Comparison of ENCODE assay signal across 1 cellular context in the genomic region with DNA sequence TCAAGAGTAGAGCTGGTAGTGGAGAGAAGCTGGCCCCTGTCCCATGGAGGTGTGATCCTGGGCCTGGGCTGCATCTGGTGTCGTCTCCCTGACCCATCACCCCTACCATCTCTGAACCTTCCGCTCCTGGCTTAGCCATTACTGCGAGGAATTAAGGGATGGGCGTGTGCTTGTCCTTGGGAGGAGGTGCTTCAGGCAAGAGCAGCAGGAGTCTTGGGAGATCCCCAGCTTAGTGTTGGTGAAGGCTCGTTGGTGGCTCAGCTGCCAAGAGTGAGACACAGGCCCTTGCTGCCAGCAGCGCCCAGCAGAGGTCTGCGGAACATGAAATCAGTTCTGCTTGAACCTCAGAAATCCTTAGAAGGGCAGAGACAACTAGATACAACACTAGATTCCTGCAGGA.
TF ChIP-seq lines count a peak whose summit lies in the region.

No MANE protein-coding gene starts in this region.

TF ChIP-seq in H1, 55 proteins besides CTCF, POLR2A, EP300 and RAD21:
- no peak for TF ChIP-seq CTBP2 (IDR thresholded peaks at IDR 0.05; ENCODE audit: borderline replicate concordance, insufficient read depth, insufficient read length, low read length)
- TF ChIP-seq, protein P1, sequence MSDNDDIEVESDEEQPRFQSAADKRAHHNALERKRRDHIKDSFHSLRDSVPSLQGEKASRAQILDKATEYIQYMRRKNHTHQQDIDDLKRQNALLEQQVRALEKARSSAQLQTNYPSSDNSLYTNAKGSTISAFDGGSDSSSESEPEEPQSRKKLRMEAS (IDR thresholded peaks at IDR 0.05) = no peak
- TF ChIP-seq, protein P2, sequence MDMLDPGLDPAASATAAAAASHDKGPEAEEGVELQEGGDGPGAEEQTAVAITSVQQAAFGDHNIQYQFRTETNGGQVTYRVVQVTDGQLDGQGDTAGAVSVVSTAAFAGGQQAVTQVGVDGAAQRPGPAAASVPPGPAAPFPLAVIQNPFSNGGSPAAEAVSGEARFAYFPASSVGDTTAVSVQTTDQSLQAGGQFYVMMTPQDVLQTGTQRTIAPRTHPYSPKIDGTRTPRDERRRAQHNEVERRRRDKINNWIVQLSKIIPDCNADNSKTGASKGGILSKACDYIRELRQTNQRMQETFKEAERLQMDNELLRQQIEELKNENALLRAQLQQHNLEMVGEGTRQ (IDR thresholded peaks at IDR 0.05; ENCODE audit: low read length) = no peak
- no peak for TF ChIP-seq SIRT6 (IDR thresholded peaks at IDR 0.05; ENCODE audit: low read length)
- no peak for TF ChIP-seq BCL11A (IDR thresholded peaks at IDR 0.05; ENCODE audit: low read depth in 2 of 2, low read length in 2 of 2)
- no peak for TF ChIP-seq MAFK (IDR thresholded peaks at IDR 0.05; ENCODE audit: low read depth, low read length)
- TF ChIP-seq YY1 (IDR thresholded peaks at IDR 0.05; ENCODE audit: low read depth, low read length) = no peak
- no peak for TF ChIP-seq TBP (IDR thresholded peaks at IDR 0.05; ENCODE audit: low read depth, low read length)
- no peak for TF ChIP-seq SP1 (IDR thresholded peaks at IDR 0.05; ENCODE audit: low read depth, low read length)
- no peak for TF ChIP-seq KDM1A (IDR thresholded peaks at IDR 0.05; ENCODE audit: borderline replicate concordance, low read length)
- no peak for TF ChIP-seq HDAC2 (IDR thresholded peaks at IDR 0.05; ENCODE audit: borderline replicate concordance in 1 of 2, low read depth in 2 of 2, low read length in 2 of 2)
- no peak for TF ChIP-seq TAF7 (optimal IDR thresholded peaks at IDR 0.05; ENCODE audit: borderline replicate concordance, low read depth, low read length)
